8 cellular contexts compared by ENCODE assay signal in genomic region chr3:99023590-99024192, GRCh38.
DNase-seq lines count a peak whose midpoint lies in the region; ATAC-seq and TF ChIP-seq lines count a peak whose summit lies in the region.

No MANE protein-coding gene starts in this region.

- intact Hi-C loops in sigmoid colon (cut with DNase I): loop anchor here (1.0 to 10.0 kb wide), 2 partner anchors 661 to 730 kb away; no protein-coding TSS in a partner anchor

- no peak overlapping the region for H3K4me3 ChIP-seq in Peyer's patch
- H3K4me3 ChIP-seq in sigmoid colon: no peak overlapping the region

- TF ChIP-seq POLR2A in Peyer's patch (IDR thresholded peaks at IDR 0.05): no peak
- no peak for TF ChIP-seq POLR2A in sigmoid colon (IDR thresholded peaks at IDR 0.05)

- H3K27ac ChIP-seq in C4-2B: no peak overlapping the region
- no peak overlapping the region for H3K27ac ChIP-seq in Peyer's patch
- H3K27ac ChIP-seq in sigmoid colon: no peak overlapping the region

- H3K36me3 ChIP-seq in Peyer's patch: no peaks in the 10 kb centered on the region
- no peaks in the 10 kb centered on the region for H3K36me3 ChIP-seq in sigmoid colon

- 12 to 38% methylated on average over 2 of the region's 2 CpGs for WGBS in sigmoid colon, 2 donors

- TF ChIP-seq EP300 in sigmoid colon (IDR thresholded peaks at IDR 0.05): no peak

- H3K9me3 ChIP-seq in Peyer's patch: no peaks in the 10 kb centered on the region
- H3K9me3 ChIP-seq in sigmoid colon: peaks cover 0 to 5% (median 0%) of the 10 kb centered on the region in 4 donors

- DNase-seq in Peyer's patch (no peak), fibroblast of peridontal ligament (ENCODE audit: extremely low read depth) (peak; percentile 77), sigmoid colon (no peak)
- no peak for DNase-seq in stimulated activated CD4-positive, alpha-beta T cell treated with anti-CD3 and anti-CD28 coated beads, Interleukin-2, amount 100 ng/mL, for 48 hours

- peak; percentile 68 for TF ChIP-seq CTCF in C4-2B (conservative IDR thresholded peaks at IDR 0.05)
- TF ChIP-seq CTCF in Peyer's patch (IDR thresholded peaks at IDR 0.05): peak in 5 of 6 experiments; percentile 36 to 54 (median 52)
- TF ChIP-seq CTCF in sigmoid colon (IDR thresholded peaks at IDR 0.05): peak; percentile 49 to 69 (median 59)

- no peaks in the 10 kb centered on the region for H3K27me3 ChIP-seq in Peyer's patch
- H3K27me3 ChIP-seq in sigmoid colon: no peaks in the 10 kb centered on the region

- ATAC-seq in GM18861 (IDR thresholded peaks at IDR 0.05; ENCODE audit: unreplicated experiment) (peak; percentile 88), HG03097 (IDR thresholded peaks at IDR 0.05; ENCODE audit: low FRiP score, unreplicated experiment) (peak; percentile 74), GM21390 (IDR thresholded peaks at IDR 0.05; ENCODE audit: unreplicated experiment) (no peak)

- H3K4me1 ChIP-seq in Peyer's patch: no peaks in the 10 kb centered on the region
- H3K4me1 ChIP-seq in sigmoid colon: no peaks in the 10 kb centered on the region
